Comparison of ENCODE assay signal across 8 cellular contexts in genomic region chr14:35121026-35121886, GRCh38. TPM values are rescaled to one million over a fixed set of nuclear protein-coding genes. Genes with fewer than 3 reads are reported as not detected.
DNase-seq lines count a peak whose midpoint lies in the region; ATAC-seq, FAIRE-seq and TF ChIP-seq lines count a peak whose summit lies in the region.

No MANE protein-coding gene starts in this region.

- H3K4me3 Mint-ChIP-seq in naive B cell, result peak overlapping the region; percentile 96 to 100 (median 99)

- FAIRE-seq in A204.1 (lab: Jason Lieb, UNC), result peak; percentile 98

- peaks cover 4% of the 10 kb centered on the region; the same call in 1 of the 2 replicates for H3K36me3 ChIP-seq in RWPE2 (ENCODE audit: low read depth)
- H3K36me3 ChIP-seq in ectodermal cell (ENCODE audit: control insufficient read depth, insufficient read depth, low read length), result no peaks in the 10 kb centered on the region

- TF ChIP-seq CTCF in RWPE2 (IDR thresholded peaks at IDR 0.05; ENCODE audit: poor library complexity, severe bottlenecking), result no peak

- H3K27ac ChIP-seq in RWPE2 (ENCODE audit: poor library complexity, severe bottlenecking) (peak overlapping the region; percentile 88), ectodermal cell (ENCODE audit: insufficient read depth, low read depth, low read length, poor library complexity, severe bottlenecking) (peak overlapping the region; percentile 98)

- H3K27me3 Mint-ChIP-seq in naive B cell, result no peaks in the 10 kb centered on the region

- peaks cover 0 to 5% of the 10 kb centered on the region in 2 donors for H3K36me3 Mint-ChIP-seq in naive B cell

- WGBS in ectodermal cell, 2 experiments, result 38% methylated on average over 34 of the region's 34 CpGs

- peaks cover 7% of the 10 kb centered on the region for H3K4me1 ChIP-seq in RWPE2 (ENCODE audit: insufficient read depth, poor library complexity, severe bottlenecking)
- no peaks in the 10 kb centered on the region for H3K4me1 ChIP-seq in ectodermal cell (ENCODE audit: control insufficient read depth, insufficient read depth, low read length)

- H3K9me3 ChIP-seq in RWPE2 (ENCODE audit: severe bottlenecking) (no peaks in the 10 kb centered on the region), ectodermal cell (ENCODE audit: control insufficient read depth, low read length) (no peaks in the 10 kb centered on the region)

- DNase-seq in RWPE2 (ENCODE audit: low spot score), result no peak
- DNase-seq in naive B cell, result no peak
- DNase-seq in GF-D8 (lab: John Stamatoyannopoulos, UW), result no peak
- DNase-seq in NCI-H187 (lab: John Stamatoyannopoulos, UW), result no peak

- H3K27me3 ChIP-seq in RWPE2 (ENCODE audit: insufficient read depth, poor library complexity, severe bottlenecking) (no peaks in the 10 kb centered on the region), ectodermal cell (ENCODE audit: control insufficient read depth, insufficient read depth, low read length, poor library complexity, severe bottlenecking) (no peaks in the 10 kb centered on the region)

- ATAC-seq in GM19324 (IDR thresholded peaks at IDR 0.05; ENCODE audit: low FRiP score, unreplicated experiment) (peak; percentile 3), RWPE2 (ENCODE audit: low read depth) (no peak), naive B cell (ENCODE audit: low read depth in 2 of 2) (no peak), GM21367 (IDR thresholded peaks at IDR 0.05; ENCODE audit: unreplicated experiment) (no peak)

- H3K4me3 ChIP-seq in RWPE2 (ENCODE audit: severe bottlenecking), result peak overlapping the region; percentile 62
- H3K4me3 ChIP-seq in ectodermal cell (ENCODE audit: insufficient read depth, low read depth, low read length), result peak overlapping the region; percentile 71

- H3K4me1 Mint-ChIP-seq in naive B cell, result peaks cover 34 to 71% (median 69%) of the 10 kb centered on the region in 3 donors

- H3K27ac Mint-ChIP-seq in naive B cell, result peak overlapping the region; percentile 100

- H3K9me3 Mint-ChIP-seq in naive B cell, result no peaks in the 10 kb centered on the region

RNA-seq across cellular contexts. Expression of gene PPP2R3C, which starts 0.5 kb away (rescaled TPM):
- polyA plus RNA-seq in ectodermal cell (2013, experiment 1 of 4), result 36.2 TPM
- 35.6 TPM for polyA plus RNA-seq in ectodermal cell (2013, experiment 2 of 4)
- polyA plus RNA-seq in ectodermal cell (2013, experiment 3 of 4), result 39.6 TPM
- 37.3 TPM for polyA plus RNA-seq in ectodermal cell (2013, experiment 4 of 4)
- 10 to 100 TPM; 50.6 to 78.1 (median 66.2) TPM for polyA plus RNA-seq in naive B cell (ENCODE audit: low read depth in 6 of 6)

RNA-seq across cellular contexts. Expression of gene PRORP, which starts 1.1 kb away (rescaled TPM):
- 39.5 TPM for polyA plus RNA-seq in ectodermal cell (2013, experiment 1 of 4)
- 41.0 TPM for polyA plus RNA-seq in ectodermal cell (2013, experiment 2 of 4)
- polyA plus RNA-seq in ectodermal cell (2013, experiment 3 of 4), result 23.3 TPM
- 27.9 TPM for polyA plus RNA-seq in ectodermal cell (2013, experiment 4 of 4)
- 10 to 100 TPM; 23.9 to 43.6 (median 28.8) TPM for polyA plus RNA-seq in naive B cell (ENCODE audit: low read depth in 6 of 6)
